ENCODE assay signal across 1 cellular context in genomic region chr16:20806168-20807050, GRCh38.
TF ChIP-seq lines count a peak whose summit lies in the region.

Gene ERI2, minus strand, starts transcription at chr16:20806472. Its CDS starts 42 bp downstream, at chr16:20806430.
A gene with protein sequence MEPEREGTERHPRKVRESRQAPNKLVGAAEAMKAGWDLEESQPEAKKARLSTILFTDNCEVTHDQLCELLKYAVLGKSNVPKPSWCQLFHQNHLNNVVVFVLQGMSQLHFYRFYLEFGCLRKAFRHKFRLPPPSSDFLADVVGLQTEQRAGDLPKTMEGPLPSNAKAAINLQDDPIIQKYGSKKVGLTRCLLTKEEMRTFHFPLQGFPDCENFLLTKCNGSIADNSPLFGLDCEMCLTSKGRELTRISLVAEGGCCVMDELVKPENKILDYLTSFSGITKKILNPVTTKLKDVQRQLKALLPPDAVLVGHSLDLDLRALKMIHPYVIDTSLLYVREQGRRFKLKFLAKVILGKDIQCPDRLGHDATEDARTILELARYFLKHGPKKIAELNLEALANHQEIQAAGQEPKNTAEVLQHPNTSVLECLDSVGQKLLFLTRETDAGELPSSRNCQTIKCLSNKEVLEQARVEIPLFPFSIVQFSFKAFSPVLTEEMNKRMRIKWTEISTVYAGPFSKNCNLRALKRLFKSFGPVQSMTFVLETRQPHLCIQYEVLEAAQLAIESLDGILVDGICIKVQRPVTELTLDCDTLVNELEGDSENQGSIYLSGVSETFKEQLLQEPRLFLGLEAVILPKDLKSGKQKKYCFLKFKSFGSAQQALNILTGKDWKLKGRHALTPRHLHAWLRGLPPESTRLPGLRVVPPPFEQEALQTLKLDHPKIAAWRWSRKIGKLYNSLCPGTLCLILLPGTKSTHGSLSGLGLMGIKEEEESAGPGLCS (plus strand): TSS chr16:20806527. CDS start chr16:20806954, 427 bp downstream.

TF ChIP-seq in GM23338, 12 proteins besides CTCF, POLR2A, EP300 and RAD21 (continued from another document):
- TF ChIP-seq, protein P1, sequence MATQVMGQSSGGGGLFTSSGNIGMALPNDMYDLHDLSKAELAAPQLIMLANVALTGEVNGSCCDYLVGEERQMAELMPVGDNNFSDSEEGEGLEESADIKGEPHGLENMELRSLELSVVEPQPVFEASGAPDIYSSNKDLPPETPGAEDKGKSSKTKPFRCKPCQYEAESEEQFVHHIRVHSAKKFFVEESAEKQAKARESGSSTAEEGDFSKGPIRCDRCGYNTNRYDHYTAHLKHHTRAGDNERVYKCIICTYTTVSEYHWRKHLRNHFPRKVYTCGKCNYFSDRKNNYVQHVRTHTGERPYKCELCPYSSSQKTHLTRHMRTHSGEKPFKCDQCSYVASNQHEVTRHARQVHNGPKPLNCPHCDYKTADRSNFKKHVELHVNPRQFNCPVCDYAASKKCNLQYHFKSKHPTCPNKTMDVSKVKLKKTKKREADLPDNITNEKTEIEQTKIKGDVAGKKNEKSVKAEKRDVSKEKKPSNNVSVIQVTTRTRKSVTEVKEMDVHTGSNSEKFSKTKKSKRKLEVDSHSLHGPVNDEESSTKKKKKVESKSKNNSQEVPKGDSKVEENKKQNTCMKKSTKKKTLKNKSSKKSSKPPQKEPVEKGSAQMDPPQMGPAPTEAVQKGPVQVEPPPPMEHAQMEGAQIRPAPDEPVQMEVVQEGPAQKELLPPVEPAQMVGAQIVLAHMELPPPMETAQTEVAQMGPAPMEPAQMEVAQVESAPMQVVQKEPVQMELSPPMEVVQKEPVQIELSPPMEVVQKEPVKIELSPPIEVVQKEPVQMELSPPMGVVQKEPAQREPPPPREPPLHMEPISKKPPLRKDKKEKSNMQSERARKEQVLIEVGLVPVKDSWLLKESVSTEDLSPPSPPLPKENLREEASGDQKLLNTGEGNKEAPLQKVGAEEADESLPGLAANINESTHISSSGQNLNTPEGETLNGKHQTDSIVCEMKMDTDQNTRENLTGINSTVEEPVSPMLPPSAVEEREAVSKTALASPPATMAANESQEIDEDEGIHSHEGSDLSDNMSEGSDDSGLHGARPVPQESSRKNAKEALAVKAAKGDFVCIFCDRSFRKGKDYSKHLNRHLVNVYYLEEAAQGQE (IDR thresholded peaks at IDR 0.05; ENCODE audit: unreplicated experiment), result no peak
- TF ChIP-seq, protein P2, sequence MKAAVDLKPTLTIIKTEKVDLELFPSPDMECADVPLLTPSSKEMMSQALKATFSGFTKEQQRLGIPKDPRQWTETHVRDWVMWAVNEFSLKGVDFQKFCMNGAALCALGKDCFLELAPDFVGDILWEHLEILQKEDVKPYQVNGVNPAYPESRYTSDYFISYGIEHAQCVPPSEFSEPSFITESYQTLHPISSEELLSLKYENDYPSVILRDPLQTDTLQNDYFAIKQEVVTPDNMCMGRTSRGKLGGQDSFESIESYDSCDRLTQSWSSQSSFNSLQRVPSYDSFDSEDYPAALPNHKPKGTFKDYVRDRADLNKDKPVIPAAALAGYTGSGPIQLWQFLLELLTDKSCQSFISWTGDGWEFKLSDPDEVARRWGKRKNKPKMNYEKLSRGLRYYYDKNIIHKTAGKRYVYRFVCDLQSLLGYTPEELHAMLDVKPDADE (IDR thresholded peaks at IDR 0.05), result peak; percentile 67; the same call in 1 of the 2 replicates
- peak; percentile 83 for TF ChIP-seq POLR2AphosphoS5 (IDR thresholded peaks at IDR 0.05; ENCODE audit: low read depth)
- no peak for TF ChIP-seq CREB1 (CRISPR knock-in tag; IDR thresholded peaks at IDR 0.05; ENCODE audit: low read depth)
- no peak for TF ChIP-seq STAT1 (IDR thresholded peaks at IDR 0.05; ENCODE audit: unreplicated experiment)
- TF ChIP-seq, protein P3, sequence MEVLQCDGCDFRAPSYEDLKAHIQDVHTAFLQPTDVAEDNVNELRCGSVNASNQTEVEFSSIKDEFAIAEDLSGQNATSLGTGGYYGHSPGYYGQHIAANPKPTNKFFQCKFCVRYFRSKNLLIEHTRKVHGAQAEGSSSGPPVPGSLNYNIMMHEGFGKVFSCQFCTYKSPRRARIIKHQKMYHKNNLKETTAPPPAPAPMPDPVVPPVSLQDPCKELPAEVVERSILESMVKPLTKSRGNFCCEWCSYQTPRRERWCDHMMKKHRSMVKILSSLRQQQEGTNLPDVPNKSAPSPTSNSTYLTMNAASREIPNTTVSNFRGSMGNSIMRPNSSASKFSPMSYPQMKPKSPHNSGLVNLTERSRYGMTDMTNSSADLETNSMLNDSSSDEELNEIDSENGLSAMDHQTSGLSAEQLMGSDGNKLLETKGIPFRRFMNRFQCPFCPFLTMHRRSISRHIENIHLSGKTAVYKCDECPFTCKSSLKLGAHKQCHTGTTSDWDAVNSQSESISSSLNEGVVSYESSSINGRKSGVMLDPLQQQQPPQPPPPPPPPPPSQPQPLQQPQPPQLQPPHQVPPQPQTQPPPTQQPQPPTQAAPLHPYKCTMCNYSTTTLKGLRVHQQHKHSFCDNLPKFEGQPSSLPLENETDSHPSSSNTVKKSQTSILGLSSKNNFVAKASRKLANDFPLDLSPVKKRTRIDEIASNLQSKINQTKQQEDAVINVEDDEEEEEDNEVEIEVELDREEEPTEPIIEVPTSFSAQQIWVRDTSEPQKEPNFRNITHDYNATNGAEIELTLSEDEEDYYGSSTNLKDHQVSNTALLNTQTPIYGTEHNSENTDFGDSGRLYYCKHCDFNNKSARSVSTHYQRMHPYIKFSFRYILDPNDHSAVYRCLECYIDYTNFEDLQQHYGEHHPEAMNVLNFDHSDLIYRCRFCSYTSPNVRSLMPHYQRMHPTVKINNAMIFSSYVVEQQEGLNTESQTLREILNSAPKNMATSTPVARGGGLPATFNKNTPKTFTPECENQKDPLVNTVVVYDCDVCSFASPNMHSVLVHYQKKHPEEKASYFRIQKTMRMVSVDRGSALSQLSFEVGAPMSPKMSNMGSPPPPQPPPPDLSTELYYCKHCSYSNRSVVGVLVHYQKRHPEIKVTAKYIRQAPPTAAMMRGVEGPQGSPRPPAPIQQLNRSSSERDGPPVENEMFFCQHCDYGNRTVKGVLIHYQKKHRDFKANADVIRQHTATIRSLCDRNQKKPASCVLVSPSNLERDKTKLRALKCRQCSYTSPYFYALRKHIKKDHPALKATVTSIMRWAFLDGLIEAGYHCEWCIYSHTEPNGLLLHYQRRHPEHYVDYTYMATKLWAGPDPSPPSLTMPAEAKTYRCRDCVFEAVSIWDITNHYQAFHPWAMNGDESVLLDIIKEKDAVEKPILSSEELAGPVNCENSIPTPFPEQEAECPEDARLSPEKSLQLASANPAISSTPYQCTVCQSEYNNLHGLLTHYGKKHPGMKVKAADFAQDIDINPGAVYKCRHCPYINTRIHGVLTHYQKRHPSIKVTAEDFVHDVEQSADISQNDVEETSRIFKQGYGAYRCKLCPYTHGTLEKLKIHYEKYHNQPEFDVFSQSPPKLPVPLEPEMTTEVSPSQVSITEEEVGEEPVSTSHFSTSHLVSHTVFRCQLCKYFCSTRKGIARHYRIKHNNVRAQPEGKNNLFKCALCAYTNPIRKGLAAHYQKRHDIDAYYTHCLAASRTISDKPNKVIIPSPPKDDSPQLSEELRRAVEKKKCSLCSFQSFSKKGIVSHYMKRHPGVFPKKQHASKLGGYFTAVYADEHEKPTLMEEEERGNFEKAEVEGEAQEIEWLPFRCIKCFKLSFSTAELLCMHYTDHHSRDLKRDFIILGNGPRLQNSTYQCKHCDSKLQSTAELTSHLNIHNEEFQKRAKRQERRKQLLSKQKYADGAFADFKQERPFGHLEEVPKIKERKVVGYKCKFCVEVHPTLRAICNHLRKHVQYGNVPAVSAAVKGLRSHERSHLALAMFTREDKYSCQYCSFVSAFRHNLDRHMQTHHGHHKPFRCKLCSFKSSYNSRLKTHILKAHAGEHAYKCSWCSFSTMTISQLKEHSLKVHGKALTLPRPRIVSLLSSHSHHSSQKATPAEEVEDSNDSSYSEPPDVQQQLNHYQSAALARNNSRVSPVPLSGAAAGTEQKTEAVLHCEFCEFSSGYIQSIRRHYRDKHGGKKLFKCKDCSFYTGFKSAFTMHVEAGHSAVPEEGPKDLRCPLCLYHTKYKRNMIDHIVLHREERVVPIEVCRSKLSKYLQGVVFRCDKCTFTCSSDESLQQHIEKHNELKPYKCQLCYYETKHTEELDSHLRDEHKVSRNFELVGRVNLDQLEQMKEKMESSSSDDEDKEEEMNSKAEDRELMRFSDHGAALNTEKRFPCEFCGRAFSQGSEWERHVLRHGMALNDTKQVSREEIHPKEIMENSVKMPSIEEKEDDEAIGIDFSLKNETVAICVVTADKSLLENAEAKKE (CRISPR knock-in tag; IDR thresholded peaks at IDR 0.05), result no peak
- no peak for TF ChIP-seq JUNB (IDR thresholded peaks at IDR 0.05; ENCODE audit: unreplicated experiment)
